In genomic region chr12:52851787-52852186, GRCh38 we compare ENCODE assay signal across 44 cellular contexts. TPM values are rescaled to one million over a fixed set of nuclear protein-coding genes. Genes with fewer than 3 reads are reported as not detected.
"Had no signal": no experiment of that assay in that cellular context is flagged by ENCODE, and none has a peak within 500 bp of the region (broad histone marks: within the 10 kb centered on the region; RNA-seq: fewer than 3 reads in every experiment).

No MANE protein-coding gene starts in this region.

- DNase-seq: activated effector memory CD4-positive, alpha-beta T cell treated with anti-CD3 and anti-CD28 coated beads, Interleukin-2, amount 50 U/mL, for 16 hours; activated effector memory CD4-positive, alpha-beta T cell treated with Interleukin-2 at 50 U/mL for 16 hours; activated gamma-delta T cell; activated gamma-delta T cell treated with Interleukin-2 at 50 U/mL for 16 hours; activated naive CD4-positive, alpha-beta T cell; activated naive CD4-positive, alpha-beta T cell treated with anti-CD3 and anti-CD28 coated beads for 36 hours; activated naive CD4-positive, alpha-beta T cell treated with anti-CD3 and anti-CD28 coated beads, Interleukin-2, amount 10 ng/mL, durations not matched to agents 7 days and 5 days; activated naive CD4-positive, alpha-beta T cell treated with anti-CD3 and anti-CD28 coated beads, Interleukin-2, amount 50 U/mL, for 16 hours; activated naive CD4-positive, alpha-beta T cell treated with Interleukin-2 at 50 U/mL for 16 hours; activated naive CD8-positive, alpha-beta T cell treated with anti-CD3 and anti-CD28 coated beads for 36 hours; activated naive CD8-positive, alpha-beta T cell treated with anti-CD3 and anti-CD28 coated beads, Interleukin-2, amount 10 ng/mL, durations not matched to agents 7 days and 5 days; activated naive CD8-positive, alpha-beta T cell treated with anti-CD3 and anti-CD28 coated beads, Interleukin-2, amount 50 U/mL, for 24 hours; activated T-cell treated with anti-CD3 and anti-CD28 coated beads, Interleukin-2, amount 50 U/mL, for 1 hour; activated T-cell treated with anti-CD3 and anti-CD28 coated beads, Interleukin-2, amount 50 U/mL, for 24 hours; activated T-cell treated with anti-CD3 and anti-CD28 coated beads, Interleukin-2, amount 50 U/mL, for 4 hours; activated T-cell treated with anti-CD3 and anti-CD28 coated beads, Interleukin-2, amount 50 U/mL, for 48 hours; activated T-cell treated with anti-CD3 and anti-CD28 coated beads, Interleukin-2, amount 50 U/mL, for 72 hours; adrenal gland; amniotic stem cell; amygdala; anterior cingulate cortex; body of pancreas; brain microvascular endothelial cell; caudate nucleus; central memory CD4-positive, alpha-beta T cell; cerebellar nuclear complex had no signal

- H3K4me3 ChIP-seq: adrenal gland, ascending aorta, body of pancreas, breast epithelium, cardiac muscle cell had no signal

- H3K4me3 Mint-ChIP-seq: activated naive CD4-positive, alpha-beta T cell treated with anti-CD3 and anti-CD28 coated beads for 36 hours; activated naive CD4-positive, alpha-beta T cell treated with anti-CD3 and anti-CD28 coated beads, Interleukin-2, amount 10 ng/mL, durations not matched to agents 7 days and 5 days; activated naive CD4-positive, alpha-beta T cell treated with anti-CD3 and anti-CD28 coated beads, Interleukin-2, amount 50 U/mL, for 24 hours; activated naive CD8-positive, alpha-beta T cell; activated naive CD8-positive, alpha-beta T cell treated with anti-CD3 and anti-CD28 coated beads for 36 hours; activated naive CD8-positive, alpha-beta T cell treated with anti-CD3 and anti-CD28 coated beads, Interleukin-2, amount 10 ng/mL, durations not matched to agents 7 days and 5 days; activated naive CD8-positive, alpha-beta T cell treated with anti-CD3 and anti-CD28 coated beads, Interleukin-2, amount 50 U/mL, for 24 hours; activated T-cell treated with anti-CD3 and anti-CD28 coated beads, Interleukin-2, amount 50 U/mL, for 24 hours; activated T-cell treated with anti-CD3 and anti-CD28 coated beads, Interleukin-2, amount 50 U/mL, for 4 hours; activated T-cell treated with anti-CD3 and anti-CD28 coated beads, Interleukin-2, amount 50 U/mL, for 72 hours; activated T-helper 1 cell treated with anti-CD3 and anti-CD28 coated beads, Interleukin-12 subunit alpha, Interleukin-12 subunit beta, Interleukin-2, Interleukin-4 antibody, amounts not matched to agents 30 ng/mL and 10 ng/mL and 1 ng/mL, durations not matched to agents 14 hours and 24 hours and 36 hours; activated T-helper 17 cell treated with anti-CD3 and anti-CD28 coated beads, Interleukin-2, amount 50 U/mL, for 72 hours; brain; central memory CD8-positive, alpha-beta T cell had no signal

- H3K4me1 Mint-ChIP-seq: activated naive CD4-positive, alpha-beta T cell treated with anti-CD3 and anti-CD28 coated beads, Interleukin-2, amount 10 ng/mL, durations not matched to agents 7 days and 5 days; activated naive CD4-positive, alpha-beta T cell treated with anti-CD3 and anti-CD28 coated beads, Interleukin-2, amount 50 U/mL, for 24 hours; activated naive CD8-positive, alpha-beta T cell treated with anti-CD3 and anti-CD28 coated beads for 36 hours; activated naive CD8-positive, alpha-beta T cell treated with anti-CD3 and anti-CD28 coated beads, Interleukin-2, amount 10 ng/mL, durations not matched to agents 7 days and 5 days; activated T-helper 17 cell treated with anti-CD3 and anti-CD28 coated beads, Interleukin-2, amount 50 U/mL, for 72 hours; brain; central memory CD8-positive, alpha-beta T cell had no signal

- FAIRE-seq: astrocyte, bronchial epithelial cell had no signal

- H3K27ac ChIP-seq: adrenal gland, ascending aorta, body of pancreas, brain microvascular endothelial cell, breast epithelium, cardiac muscle cell had no signal

- H3K9me3 ChIP-seq: adrenal gland, ascending aorta, body of pancreas, breast epithelium had no signal

- H3K27ac Mint-ChIP-seq: activated naive CD4-positive, alpha-beta T cell treated with anti-CD3 and anti-CD28 coated beads for 36 hours; activated naive CD4-positive, alpha-beta T cell treated with anti-CD3 and anti-CD28 coated beads, Interleukin-2, amount 10 ng/mL, durations not matched to agents 7 days and 5 days; activated naive CD4-positive, alpha-beta T cell treated with anti-CD3 and anti-CD28 coated beads, Interleukin-2, amount 50 U/mL, for 24 hours; activated naive CD8-positive, alpha-beta T cell; activated naive CD8-positive, alpha-beta T cell treated with anti-CD3 and anti-CD28 coated beads for 36 hours; activated naive CD8-positive, alpha-beta T cell treated with anti-CD3 and anti-CD28 coated beads, Interleukin-2, amount 50 U/mL, for 24 hours; activated T-cell treated with anti-CD3 and anti-CD28 coated beads, Interleukin-2, amount 50 U/mL, for 24 hours; activated T-cell treated with anti-CD3 and anti-CD28 coated beads, Interleukin-2, amount 50 U/mL, for 72 hours; activated T-helper 1 cell treated with anti-CD3 and anti-CD28 coated beads, Interleukin-12 subunit alpha, Interleukin-12 subunit beta, Interleukin-2, Interleukin-4 antibody, amounts not matched to agents 30 ng/mL and 10 ng/mL and 1 ng/mL, durations not matched to agents 14 hours and 24 hours and 36 hours; activated T-helper 17 cell treated with anti-CD3 and anti-CD28 coated beads, Interleukin-2, amount 50 U/mL, for 72 hours; activated T-helper 2 cell treated with anti-CD3 and anti-CD28 coated beads, Interferon-gamma antibody, Interleukin-2, Interleukin-4, amounts not matched to agents 10 μg/mL and 5 μg/mL and 100 μg/mL, durations not matched to agents 14 hours and 24 hours and 36 hours; brain had no signal

- H3K4me1 ChIP-seq: adrenal gland, ascending aorta, body of pancreas, breast epithelium had no signal

- H3K9me3 Mint-ChIP-seq: activated naive CD4-positive, alpha-beta T cell treated with anti-CD3 and anti-CD28 coated beads for 36 hours; activated naive CD4-positive, alpha-beta T cell treated with anti-CD3 and anti-CD28 coated beads, Interleukin-2, amount 10 ng/mL, durations not matched to agents 7 days and 5 days; activated naive CD4-positive, alpha-beta T cell treated with anti-CD3 and anti-CD28 coated beads, Interleukin-2, amount 50 U/mL, for 24 hours; activated naive CD4-positive, alpha-beta T cell treated with anti-CD3 and anti-CD28 coated beads, Interleukin-2, amount 50 U/mL, for 72 hours; activated naive CD8-positive, alpha-beta T cell treated with anti-CD3 and anti-CD28 coated beads for 36 hours; activated naive CD8-positive, alpha-beta T cell treated with anti-CD3 and anti-CD28 coated beads, Interleukin-2, amount 50 U/mL, for 24 hours; activated T-cell treated with anti-CD3 and anti-CD28 coated beads, Interleukin-2, amount 50 U/mL, for 24 hours; activated T-cell treated with anti-CD3 and anti-CD28 coated beads, Interleukin-2, amount 50 U/mL, for 4 hours; activated T-cell treated with anti-CD3 and anti-CD28 coated beads, Interleukin-2, amount 50 U/mL, for 72 hours; activated T-helper 1 cell treated with anti-CD3 and anti-CD28 coated beads, Interleukin-12 subunit alpha, Interleukin-12 subunit beta, Interleukin-2, Interleukin-4 antibody, amounts not matched to agents 30 ng/mL and 10 ng/mL and 1 ng/mL, durations not matched to agents 14 hours and 24 hours and 36 hours; activated T-helper 17 cell treated with anti-CD3 and anti-CD28 coated beads, Interleukin-2, amount 50 U/mL, for 72 hours; activated T-helper 2 cell treated with anti-CD3 and anti-CD28 coated beads, Interferon-gamma antibody, Interleukin-2, Interleukin-4, amounts not matched to agents 10 μg/mL and 5 μg/mL and 100 μg/mL, durations not matched to agents 14 hours and 24 hours and 36 hours; central memory CD8-positive, alpha-beta T cell had no signal

- H3K36me3 ChIP-seq: adrenal gland, ascending aorta, brain microvascular endothelial cell, breast epithelium, cardiac muscle cell had no signal

- H3K27me3 Mint-ChIP-seq: activated naive CD4-positive, alpha-beta T cell treated with anti-CD3 and anti-CD28 coated beads, Interleukin-2, amount 50 U/mL, for 24 hours; activated naive CD8-positive, alpha-beta T cell had no signal

- ATAC-seq: activated naive CD4-positive, alpha-beta T cell treated with anti-CD3 and anti-CD28 coated beads, Interleukin-2, amount 50 U/mL, for 72 hours; activated naive CD8-positive, alpha-beta T cell treated with anti-CD3 and anti-CD28 coated beads, Interleukin-2, amount 50 U/mL, for 24 hours; activated T-cell treated with anti-CD3 and anti-CD28 coated beads, Interleukin-2, amount 50 U/mL, for 4 hours; activated T-cell treated with anti-CD3 and anti-CD28 coated beads, Interleukin-2, amount 50 U/mL, for 72 hours; activated T-helper 17 cell treated with anti-CD3 and anti-CD28 coated beads, Interleukin-2, amount 50 U/mL, for 72 hours; body of pancreas had no signal

- H3K36me3 Mint-ChIP-seq: activated naive CD4-positive, alpha-beta T cell treated with anti-CD3 and anti-CD28 coated beads, Interleukin-2, amount 10 ng/mL, durations not matched to agents 7 days and 5 days; activated naive CD4-positive, alpha-beta T cell treated with anti-CD3 and anti-CD28 coated beads, Interleukin-2, amount 50 U/mL, for 24 hours; activated naive CD4-positive, alpha-beta T cell treated with anti-CD3 and anti-CD28 coated beads, Interleukin-2, amount 50 U/mL, for 72 hours; activated naive CD8-positive, alpha-beta T cell; activated naive CD8-positive, alpha-beta T cell treated with anti-CD3 and anti-CD28 coated beads for 36 hours; activated naive CD8-positive, alpha-beta T cell treated with anti-CD3 and anti-CD28 coated beads, Interleukin-2, amount 10 ng/mL, durations not matched to agents 7 days and 5 days; brain had no signal

RNA-seq across cellular contexts. Expression of gene KRT78, which starts 3.0 kb away (rescaled TPM):
- total RNA-seq: activated naive CD4-positive, alpha-beta T cell treated with anti-CD3 and anti-CD28 coated beads for 36 hours; activated naive CD4-positive, alpha-beta T cell treated with anti-CD3 and anti-CD28 coated beads, Interleukin-2, amount 50 U/mL, for 72 hours; activated naive CD8-positive, alpha-beta T cell treated with anti-CD3 and anti-CD28 coated beads for 36 hours; activated naive CD8-positive, alpha-beta T cell treated with anti-CD3 and anti-CD28 coated beads, Interleukin-2, amount 10 ng/mL, durations not matched to agents 7 days and 5 days; activated T-cell treated with anti-CD3 and anti-CD28 coated beads, Interleukin-2, amount 50 U/mL, for 4 hours; activated T-cell treated with anti-CD3 and anti-CD28 coated beads, Interleukin-2, amount 50 U/mL, for 72 hours; activated T-helper 1 cell treated with anti-CD3 and anti-CD28 coated beads, Interleukin-12 subunit alpha, Interleukin-12 subunit beta, Interleukin-2, Interleukin-4 antibody, amounts not matched to agents 30 ng/mL and 10 ng/mL and 1 ng/mL, durations not matched to agents 14 hours and 24 hours and 36 hours; activated T-helper 17 cell treated with anti-CD3 and anti-CD28 coated beads, Interleukin-2, amount 50 U/mL, for 72 hours; activated T-helper 2 cell treated with anti-CD3 and anti-CD28 coated beads, Interferon-gamma antibody, Interleukin-2, Interleukin-4, amounts not matched to agents 10 μg/mL and 5 μg/mL and 100 μg/mL, durations not matched to agents 14 hours and 24 hours and 36 hours; adrenal gland; aorta; ascending aorta; astrocyte; body of pancreas; cardiac muscle cell; cardiac septum; cerebellum; chondrocyte had no signal
- polyA plus RNA-seq: cardiac muscle cell had no signal

RNA-seq across cellular contexts. Expression of gene KRT79, which starts 17.7 kb away (rescaled TPM):
- total RNA-seq: activated naive CD4-positive, alpha-beta T cell treated with anti-CD3 and anti-CD28 coated beads for 36 hours; activated naive CD8-positive, alpha-beta T cell treated with anti-CD3 and anti-CD28 coated beads, Interleukin-2, amount 10 ng/mL, durations not matched to agents 7 days and 5 days; activated T-helper 1 cell treated with anti-CD3 and anti-CD28 coated beads, Interleukin-12 subunit alpha, Interleukin-12 subunit beta, Interleukin-2, Interleukin-4 antibody, amounts not matched to agents 30 ng/mL and 10 ng/mL and 1 ng/mL, durations not matched to agents 14 hours and 24 hours and 36 hours; activated T-helper 2 cell treated with anti-CD3 and anti-CD28 coated beads, Interferon-gamma antibody, Interleukin-2, Interleukin-4, amounts not matched to agents 10 μg/mL and 5 μg/mL and 100 μg/mL, durations not matched to agents 14 hours and 24 hours and 36 hours; adrenal gland; aorta; ascending aorta; body of pancreas; cardiac muscle cell; cardiac septum; cerebellum had no signal
- polyA plus RNA-seq: aorta, cardiac muscle cell had no signal

RNA-seq across cellular contexts. Expression of gene KRT4, which starts 37.9 kb away (rescaled TPM):
- total RNA-seq: activated naive CD4-positive, alpha-beta T cell treated with anti-CD3 and anti-CD28 coated beads for 36 hours; activated naive CD4-positive, alpha-beta T cell treated with anti-CD3 and anti-CD28 coated beads, Interleukin-2, amount 50 U/mL, for 72 hours; activated naive CD8-positive, alpha-beta T cell treated with anti-CD3 and anti-CD28 coated beads, Interleukin-2, amount 10 ng/mL, durations not matched to agents 7 days and 5 days; activated T-cell treated with anti-CD3 and anti-CD28 coated beads, Interleukin-2, amount 50 U/mL, for 4 hours; activated T-helper 1 cell treated with anti-CD3 and anti-CD28 coated beads, Interleukin-12 subunit alpha, Interleukin-12 subunit beta, Interleukin-2, Interleukin-4 antibody, amounts not matched to agents 30 ng/mL and 10 ng/mL and 1 ng/mL, durations not matched to agents 14 hours and 24 hours and 36 hours; activated T-helper 17 cell treated with anti-CD3 and anti-CD28 coated beads, Interleukin-2, amount 50 U/mL, for 72 hours; activated T-helper 2 cell treated with anti-CD3 and anti-CD28 coated beads, Interferon-gamma antibody, Interleukin-2, Interleukin-4, amounts not matched to agents 10 μg/mL and 5 μg/mL and 100 μg/mL, durations not matched to agents 14 hours and 24 hours and 36 hours; aorta; ascending aorta; astrocyte; cardiac muscle cell; cardiac septum; cerebellum had no signal
- polyA plus RNA-seq: cardiac muscle cell had no signal

RNA-seq across cellular contexts. Expression of gene KRT3, which starts 55.9 kb away (rescaled TPM):
- total RNA-seq: activated naive CD4-positive, alpha-beta T cell treated with anti-CD3 and anti-CD28 coated beads for 36 hours; activated naive CD8-positive, alpha-beta T cell treated with anti-CD3 and anti-CD28 coated beads for 36 hours; activated naive CD8-positive, alpha-beta T cell treated with anti-CD3 and anti-CD28 coated beads, Interleukin-2, amount 10 ng/mL, durations not matched to agents 7 days and 5 days; activated T-cell treated with anti-CD3 and anti-CD28 coated beads, Interleukin-2, amount 50 U/mL, for 4 hours; activated T-cell treated with anti-CD3 and anti-CD28 coated beads, Interleukin-2, amount 50 U/mL, for 72 hours; activated T-helper 17 cell treated with anti-CD3 and anti-CD28 coated beads, Interleukin-2, amount 50 U/mL, for 72 hours; activated T-helper 2 cell treated with anti-CD3 and anti-CD28 coated beads, Interferon-gamma antibody, Interleukin-2, Interleukin-4, amounts not matched to agents 10 μg/mL and 5 μg/mL and 100 μg/mL, durations not matched to agents 14 hours and 24 hours and 36 hours; adrenal gland; aorta; ascending aorta; body of pancreas; breast epithelium; cardiac muscle cell; cardiac septum; cerebellum; chondrocyte had no signal
- polyA plus RNA-seq: adipose tissue, adrenal gland, aorta, cardiac muscle cell had no signal
